28 cellular contexts compared by ENCODE assay signal in genomic region chr2:197809064-197809463, GRCh38. TPM values are rescaled to one million over a fixed set of nuclear protein-coding genes. Genes with fewer than 3 reads are reported as not detected.
DNase-seq lines count a peak whose midpoint lies in the region; ATAC-seq, FAIRE-seq and TF ChIP-seq lines count a peak whose summit lies in the region.
"Had no signal": no experiment of that assay in that cellular context is flagged by ENCODE, and none has a peak within 500 bp of the region (broad histone marks: within the 10 kb centered on the region; RNA-seq: fewer than 3 reads in every experiment).

No MANE protein-coding gene starts in this region.

- peaks cover 50% of the 10 kb centered on the region for H3K4me1 Mint-ChIP-seq in activated naive CD8-positive, alpha-beta T cell (ENCODE audit: low read depth)
- peaks cover 35% of the 10 kb centered on the region for H3K4me1 Mint-ChIP-seq in activated naive CD8-positive, alpha-beta T cell treated with anti-CD3 and anti-CD28 coated beads for 36 hours
- peaks cover 33% of the 10 kb centered on the region for H3K4me1 Mint-ChIP-seq in progenitor cell of endocrine pancreas (ENCODE audit: low read depth)

- H3K36me3 Mint-ChIP-seq in activated naive CD8-positive, alpha-beta T cell: peaks cover 3% of the 10 kb centered on the region
- H3K36me3 Mint-ChIP-seq in activated naive CD8-positive, alpha-beta T cell treated with anti-CD3 and anti-CD28 coated beads for 36 hours: no peaks in the 10 kb centered on the region
- peaks cover 13% of the 10 kb centered on the region for H3K36me3 Mint-ChIP-seq in progenitor cell of endocrine pancreas (ENCODE audit: insufficient read depth)
- H3K36me3 Mint-ChIP-seq: activated CD8-positive, alpha-beta memory T cell treated with anti-CD3 and anti-CD28 coated beads, Interleukin-2, amount 10 ng/mL, durations not matched to agents 7 days and 5 days had no signal

- H4K20me1 ChIP-seq in K562 (replicated peaks; ENCODE audit: control insufficient read depth, insufficient read depth, low read length): no peaks in the 10 kb centered on the region

- DNase-seq in activated naive CD8-positive, alpha-beta T cell treated with anti-CD3 and anti-CD28 coated beads for 36 hours: no peak
- DNase-seq in G401 (ENCODE audit: low spot score): peak; percentile 27
- no peak for DNase-seq in K562 (ENCODE audit: extremely low read depth in 1 of 4, low spot score in 3 of 4)
- DNase-seq in progenitor cell of endocrine pancreas (ENCODE audit: low spot score, unreplicated experiment): no peak
- no peak for DNase-seq in COR-L47 (lab: John Stamatoyannopoulos, UW)
- DNase-seq in mucosa of descending colon: no peak
- DNase-seq: activated CD4-positive, alpha-beta T cell treated with anti-CD3 and anti-CD28 coated beads, Interleukin-2, amount 10 ng/mL, durations not matched to agents 7 days and 5 days; activated CD8-positive, alpha-beta memory T cell treated with anti-CD3 and anti-CD28 coated beads, Interleukin-2, amount 10 ng/mL, durations not matched to agents 7 days and 5 days; adrenal gland; brain microvascular endothelial cell; effector CD4-positive, alpha-beta T cell; IMR-90; kidney glomerular epithelial cell; mammary epithelial cell; NCI-H1105; NCI-H187 treated with DMSO at 0.1 percent for 48 hours; NCI-H524 treated with DMSO at 0.1 percent for 48 hours; occipital lobe; T-helper 9 cell; transverse colon had no signal

- no TSS peak for BruUV-seq in K562 (replicated peaks; lab: Mats Ljungman, UMichigan)

- peak; percentile 59 for FAIRE-seq in K562 (lab: Jason Lieb, UNC)
- FAIRE-seq: D721Med had no signal

- H3K79me2 ChIP-seq in K562 (ENCODE audit: control insufficient read depth, insufficient read depth, low read length): peaks cover 96% of the 10 kb centered on the region

- H3K9me3 ChIP-seq in K562 (replicated peaks; ENCODE audit: control insufficient read depth, insufficient read depth, low read depth, low read length) (no peaks in the 10 kb centered on the region), mucosa of descending colon (no peaks in the 10 kb centered on the region)
- H3K9me3 ChIP-seq: adrenal gland, BLaER1, transverse colon had no signal

- no peak overlapping the region for H3K9ac ChIP-seq in K562 (ENCODE audit: insufficient read depth in 1 of 2, low read depth in 2 of 2, low read length in 2 of 2)
- H3K9ac ChIP-seq: BLaER1 had no signal

- TF ChIP-seq EP300 in K562 (IDR thresholded peaks at IDR 0.05; ENCODE audit: low read length): no peak

- no peak for TF ChIP-seq RAD21 in K562 (CRISPR knock-in tag; conservative IDR thresholded peaks at IDR 0.05 in 1 of 2, IDR thresholded peaks at IDR 0.05 in 1 of 2)

- peak overlapping the region; percentile 27 for H3K4me3 Mint-ChIP-seq in activated naive CD8-positive, alpha-beta T cell
- no peak overlapping the region for H3K4me3 Mint-ChIP-seq in activated naive CD8-positive, alpha-beta T cell treated with anti-CD3 and anti-CD28 coated beads for 36 hours
- peak overlapping the region; percentile 47 for H3K4me3 Mint-ChIP-seq in progenitor cell of endocrine pancreas (ENCODE audit: low read depth)
- H3K4me3 Mint-ChIP-seq: activated CD4-positive, alpha-beta T cell treated with anti-CD3 and anti-CD28 coated beads, Interleukin-2, amount 10 ng/mL, durations not matched to agents 7 days and 5 days; activated CD8-positive, alpha-beta memory T cell treated with anti-CD3 and anti-CD28 coated beads, Interleukin-2, amount 10 ng/mL, durations not matched to agents 7 days and 5 days had no signal

- H3K36me3 ChIP-seq in K562 (ENCODE audit: control insufficient read depth, insufficient read depth, low read length): peaks cover 3% of the 10 kb centered on the region; the same call in 1 of the 3 replicates
- no peaks in the 10 kb centered on the region for H3K36me3 ChIP-seq in mucosa of descending colon (ENCODE audit: low read depth)
- H3K36me3 ChIP-seq: adrenal gland, BLaER1, brain microvascular endothelial cell, transverse colon had no signal

- no peaks in the 10 kb centered on the region for H3K27me3 Mint-ChIP-seq in activated naive CD8-positive, alpha-beta T cell
- no peaks in the 10 kb centered on the region for H3K27me3 Mint-ChIP-seq in activated naive CD8-positive, alpha-beta T cell treated with anti-CD3 and anti-CD28 coated beads for 36 hours
- H3K27me3 Mint-ChIP-seq in progenitor cell of endocrine pancreas: no peaks in the 10 kb centered on the region

- H3K4me1 ChIP-seq in K562 (replicated peaks in 1 of 2; ENCODE audit: control insufficient read depth in 2 of 2, insufficient read depth in 2 of 2, low read length in 2 of 2) (peaks cover 6 to 13% of the 10 kb centered on the region in 2 experiments; a peak in 4 of 5 replicates), mucosa of descending colon (ENCODE audit: low read depth) (peaks cover 1% of the 10 kb centered on the region)

- no peak for ATAC-seq in K562
- no peak for ATAC-seq in mucosa of descending colon
- ATAC-seq: activated CD8-positive, alpha-beta memory T cell treated with anti-CD3 and anti-CD28 coated beads, Interleukin-2, amount 10 ng/mL, durations not matched to agents 7 days and 5 days; HCT116 had no signal

- no peak overlapping the region for H3K4me3 ChIP-seq in K562
- no peak overlapping the region for H3K4me3 ChIP-seq in mucosa of descending colon
- H3K4me3 ChIP-seq: adrenal gland, BLaER1, skin epidermis, transverse colon had no signal

- 59% methylated on average over 5 of the region's 5 CpGs for WGBS in K562 (ENCODE audit: insufficient coverage, low coverage, missing lambda C conversion rate)

- peak overlapping the region; percentile 6; the same call in 1 of the 3 replicates for H3K27ac ChIP-seq in K562 (ENCODE audit: extremely low read depth, low read depth, low read length)
- H3K27ac ChIP-seq: adrenal gland, BLaER1, brain microvascular endothelial cell, skin epidermis, transverse colon, VCaP had no signal

- TF ChIP-seq CTCF in K562 (IDR thresholded peaks at IDR 0.05 in 2 of 3, conservative IDR thresholded peaks at IDR 0.05 in 1 of 3; ENCODE audit: insufficient read depth in 2 of 3, low read depth in 1 of 3, low read length in 3 of 3) (no peak), progenitor cell of endocrine pancreas (IDR thresholded peaks at IDR 0.05; ENCODE audit: unreplicated experiment) (no peak), mucosa of descending colon (IDR thresholded peaks at IDR 0.05) (no peak)

- POLR2A ChIA-PET in K562 (lab: Yijun Ruan, JAX): interaction anchor here (1.5 to 1.6 kb wide), 2 partner anchors 9 kb away, joined by 4 to 6 read pairs; no protein-coding TSS in a partner anchor

- peak overlapping the region; percentile 70 for H3K27ac Mint-ChIP-seq in activated naive CD8-positive, alpha-beta T cell
- H3K27ac Mint-ChIP-seq in activated naive CD8-positive, alpha-beta T cell treated with anti-CD3 and anti-CD28 coated beads for 36 hours: no peak overlapping the region
- H3K27ac Mint-ChIP-seq in progenitor cell of endocrine pancreas: no peak overlapping the region
- H3K27ac Mint-ChIP-seq: activated CD4-positive, alpha-beta T cell treated with anti-CD3 and anti-CD28 coated beads, Interleukin-2, amount 10 ng/mL, durations not matched to agents 7 days and 5 days; activated CD8-positive, alpha-beta memory T cell treated with anti-CD3 and anti-CD28 coated beads, Interleukin-2, amount 10 ng/mL, durations not matched to agents 7 days and 5 days; activated T-helper 2 cell treated with anti-CD3 and anti-CD28 coated beads, Interferon-gamma antibody, Interleukin-2, Interleukin-4, amounts not matched to agents 10 μg/mL and 5 μg/mL and 100 μg/mL, durations not matched to agents 14 hours and 24 hours and 36 hours had no signal

- H3K27me3 ChIP-seq in K562 (ENCODE audit: control insufficient read depth in 2 of 2, insufficient read depth in 2 of 2, low read length in 2 of 2): no peaks in the 10 kb centered on the region
- H3K27me3 ChIP-seq: adrenal gland had no signal

- in situ Hi-C loops in G401 (cut with HindIII; ENCODE audit: low sequenced_read_pairs) (no loop called here), K562 (cut with MboI) (loop anchor here (10.0 kb wide), 1 partner anchor 316 kb away; no protein-coding TSS in a partner anchor)

- H3K4me2 ChIP-seq in K562 (ENCODE audit: insufficient read depth, low read length): peak overlapping the region; percentile 66
- H3K4me2 ChIP-seq: BLaER1 had no signal

- no peaks in the 10 kb centered on the region for H3K9me3 Mint-ChIP-seq in activated naive CD8-positive, alpha-beta T cell (ENCODE audit: low read depth)
- H3K9me3 Mint-ChIP-seq in activated naive CD8-positive, alpha-beta T cell treated with anti-CD3 and anti-CD28 coated beads for 36 hours: no peaks in the 10 kb centered on the region
- H3K9me3 Mint-ChIP-seq in progenitor cell of endocrine pancreas (ENCODE audit: low read depth): peaks cover 8% of the 10 kb centered on the region
- H3K9me3 Mint-ChIP-seq: activated CD4-positive, alpha-beta T cell treated with anti-CD3 and anti-CD28 coated beads, Interleukin-2, amount 10 ng/mL, durations not matched to agents 7 days and 5 days; activated T-helper 2 cell treated with anti-CD3 and anti-CD28 coated beads, Interferon-gamma antibody, Interleukin-2, Interleukin-4, amounts not matched to agents 10 μg/mL and 5 μg/mL and 100 μg/mL, durations not matched to agents 14 hours and 24 hours and 36 hours had no signal

- CTCF ChIA-PET in K562 (lab: Yijun Ruan, JAX; ENCODE audit: low intra/inter-chr PET ratio): no interaction called here

- TF ChIP-seq POLR2A in K562 (conservative IDR thresholded peaks at IDR 0.05): no peak

- no peaks in the 10 kb centered on the region for H3K9me1 ChIP-seq in K562 (ENCODE audit: control insufficient read depth, insufficient read depth, low read length)

- intact Hi-C loops in K562 (cut with micrococcal nuclease): loop anchor here (10.0 kb wide), 1 partner anchor 1646 kb away; the partner anchor contains the start of gene SATB2
- intact Hi-C loops in mucosa of descending colon (cut with DNase I, micrococcal nuclease): loop anchor here in 1 of 2 donors (10.0 kb wide), 1 partner anchor 246 kb away; no protein-coding TSS in a partner anchor

- peak overlapping the region; percentile 37 for H2AFZ ChIP-seq in K562 (ENCODE audit: low read depth, low read length)

RNA-seq across cellular contexts. Expression of gene PLCL1, which starts 4.7 kb away (rescaled TPM):
- total RNA-seq in activated naive CD8-positive, alpha-beta T cell treated with anti-CD3 and anti-CD28 coated beads for 36 hours: under 1 TPM; 0.22 to 0.23 TPM
- not detected in 2 replicates for total RNA-seq in G401 (2014; rRNA removed; shearing (Covaris generic))
- 12.5 and 53.5 TPM in 2 replicates for total RNA-seq in K562 (2011; cell fraction: chromatin; rRNA removed; ENCODE audit: low replicate concordance)
- 6.0 and 7.5 TPM in 2 replicates for total RNA-seq in K562 (2011; cell fraction: nucleolus; rRNA removed)
- total RNA-seq in K562 (2011; cell fraction: nucleoplasm; rRNA removed): 9.1 and 10.5 TPM in 2 replicates
- total RNA-seq in K562 (2014; rRNA removed): 6.1 and 6.2 TPM in 2 replicates
- total RNA-seq in K562 (2014; rRNA removed; fragmentation: Illumina TruSeq; extraction: Trizol): 12.9 and 16.0 TPM in 2 replicates
- total RNA-seq in K562 (2015; rRNA removed; fragmentation: Illumina TruSeq; extraction: Trizol): 12.0 and 12.6 TPM in 2 replicates
- 8.9 and 9.7 TPM in 2 replicates for total RNA-seq in K562 (2021)
- polyA plus RNA-seq in K562 (2011; rRNA removed): 11.2 and 17.7 TPM in 2 replicates
- polyA plus RNA-seq in K562 (2011; cell fraction: cytosol; rRNA removed): 2.7 and 5.4 TPM in 2 replicates
- 6.1 and 8.8 TPM in 2 replicates for polyA plus RNA-seq in K562 (2011; cell fraction: nucleus; rRNA removed)
- 7.6 and 9.4 TPM in 2 replicates for polyA plus RNA-seq in K562 (2012)
- 8.6 and 8.9 TPM in 2 replicates for polyA plus RNA-seq in K562 (2014; fragmentation: Illumina TruSeq; extraction: Trizol)
- 1 to 10 TPM; 2.0 to 3.0 TPM for polyA plus RNA-seq in K562 (2014; fragmentation: Nextera tagmentation; extraction: Ambion mirVana)
- polyA plus RNA-seq in K562 (2014; rRNA removed): 5.1 and 8.1 TPM in 2 replicates
- polyA minus RNA-seq in K562 (2011; rRNA and poly(A)+ RNA removed): 60.9 and 62.3 TPM in 2 replicates
- 10.5 and 16.3 TPM in 2 replicates for polyA minus RNA-seq in K562 (2011; cell fraction: cytosol; rRNA and poly(A)+ RNA removed)
- 28.0 and 45.5 TPM in 2 replicates for polyA minus RNA-seq in K562 (2011; cell fraction: nucleus; rRNA and poly(A)+ RNA removed)
- 41.1 and 48.3 TPM in 2 replicates for total RNA-seq in progenitor cell of endocrine pancreas
- 10 to 100 TPM in 1 of 3 donors, 1 to 10 TPM in 2; 1.6 to 10.6 (median 2.0) TPM for total RNA-seq in mucosa of descending colon
- polyA plus RNA-seq: mammary epithelial cell had no signal

RNA-seq across cellular contexts. Expression of gene BOLL, which starts 23.9 kb away (rescaled TPM):
- total RNA-seq in activated naive CD8-positive, alpha-beta T cell treated with anti-CD3 and anti-CD28 coated beads for 36 hours: not detected
- not detected in 2 replicates for total RNA-seq in G401 (2014; rRNA removed; shearing (Covaris generic))
- total RNA-seq in K562 (2011; cell fraction: chromatin; rRNA removed; ENCODE audit: low replicate concordance): 0.09 and 0.14 TPM in 2 replicates
- not detected in 2 replicates for total RNA-seq in K562 (2011; cell fraction: nucleolus; rRNA removed)
- total RNA-seq in K562 (2011; cell fraction: nucleoplasm; rRNA removed): 0.81 TPM in 1 of 2 replicates, not detected in the other
- 0.29 TPM in 1 of 2 replicates, not detected in the other for total RNA-seq in K562 (2014; rRNA removed)
- 0.11 TPM in 1 of 2 replicates, not detected in the other for total RNA-seq in K562 (2014; rRNA removed; fragmentation: Illumina TruSeq; extraction: Trizol)
- total RNA-seq in K562 (2015; rRNA removed; fragmentation: Illumina TruSeq; extraction: Trizol): 0.25 TPM in 1 of 2 replicates, not detected in the other
- 0.11 and 0.13 TPM in 2 replicates for total RNA-seq in K562 (2021)
- polyA plus RNA-seq in K562 (2011; rRNA removed): 0.53 TPM in 1 of 2 replicates, not detected in the other
- 0.15 TPM in 1 of 2 replicates, not detected in the other for polyA plus RNA-seq in K562 (2011; cell fraction: cytosol; rRNA removed)
- 0.34 and 0.65 TPM in 2 replicates for polyA plus RNA-seq in K562 (2011; cell fraction: nucleus; rRNA removed)
- 0.27 and 1.1 TPM in 2 replicates for polyA plus RNA-seq in K562 (2012)
- 0.11 and 0.55 TPM in 2 replicates for polyA plus RNA-seq in K562 (2014; fragmentation: Illumina TruSeq; extraction: Trizol)
- under 1 TPM; 0.11 to 0.46 TPM for polyA plus RNA-seq in K562 (2014; fragmentation: Nextera tagmentation; extraction: Ambion mirVana)
- 0.09 and 0.12 TPM in 2 replicates for polyA plus RNA-seq in K562 (2014; rRNA removed)
- polyA minus RNA-seq in K562 (2011; rRNA and poly(A)+ RNA removed): not detected in 2 replicates
- not detected in 2 replicates for polyA minus RNA-seq in K562 (2011; cell fraction: cytosol; rRNA and poly(A)+ RNA removed)
- polyA minus RNA-seq in K562 (2011; cell fraction: nucleus; rRNA and poly(A)+ RNA removed): not detected in 2 replicates
- 0.22 and 0.51 TPM in 2 replicates for total RNA-seq in progenitor cell of endocrine pancreas
- total RNA-seq in mucosa of descending colon: under 1 TPM in 1 of 3 donors, not detected in 2; 0.14 TPM
- total RNA-seq: activated CD4-positive, alpha-beta T cell treated with anti-CD3 and anti-CD28 coated beads, Interleukin-2, amount 10 ng/mL, durations not matched to agents 7 days and 5 days; activated CD8-positive, alpha-beta memory T cell treated with anti-CD3 and anti-CD28 coated beads, Interleukin-2, amount 10 ng/mL, durations not matched to agents 7 days and 5 days; activated T-helper 2 cell treated with anti-CD3 and anti-CD28 coated beads, Interferon-gamma antibody, Interleukin-2, Interleukin-4, amounts not matched to agents 10 μg/mL and 5 μg/mL and 100 μg/mL, durations not matched to agents 14 hours and 24 hours and 36 hours; adrenal gland; IMR-90; M059J; mammary epithelial cell; occipital lobe; transverse colon had no signal
- polyA plus RNA-seq: adrenal gland, IMR-90, mammary epithelial cell had no signal
